8 cellular contexts compared by ENCODE assay signal in genomic region chr14:24146978-24147760, GRCh38. TPM values are rescaled to one million over a fixed set of nuclear protein-coding genes. Genes with fewer than 3 reads are reported as not detected.
A peak's percentile ranks its signal among the peaks of the same experiment; 100 is the strongest.
DNase-seq lines count a peak whose midpoint lies in the region; ATAC-seq and TF ChIP-seq lines count a peak whose summit lies in the region.

Gene RNF31 (plus strand): TSS chr14:24147498. CDS start chr14:24147699, 201 bp downstream.

- ATAC-seq in HG03432 (IDR thresholded peaks at IDR 0.05; ENCODE audit: unreplicated experiment) = peak; percentile 81

- DNase-seq in AG20443 (ENCODE audit: low spot score) (peak; percentile 97), NCI-H510A (lab: John Stamatoyannopoulos, UW) (peak; percentile 97), cerebellum (ENCODE audit: low spot score) (peak; percentile 99), kidney glomerular epithelial cell (lab: John Stamatoyannopoulos, UW) (peak; percentile 96)
- peak; percentile 94 for DNase-seq in activated CD4-positive, alpha-beta T cell treated with anti-CD3 and anti-CD28 coated beads for 1 hour
- peak; percentile 90 to 93 for DNase-seq in stimulated activated CD4-positive, alpha-beta T cell treated with anti-CD3 and anti-CD28 coated beads, Interleukin-1b, Interleukin-23, amount 100 ng/mL, for 1 hour (ENCODE audit: low read depth in 2 of 2)

- TF ChIP-seq POLR2A in GM19099 (IDR thresholded peaks at IDR 0.05; ENCODE audit: extremely low read depth, insufficient read length, low read depth) = peak; percentile 72

RNA-seq across cellular contexts. Expression of gene RNF31, which starts in this region (rescaled TPM):
- total RNA-seq in cerebellum = 28.6 TPM

Comparison
In these comparisons a context has a peak if more than half of its experiments do, and no peak if none do; other contexts are left out.
1. Peak in every context shown above with its lines: DNase-seq and ATAC-seq.